ENCODE assay signal across 13 cellular contexts in the genomic region with DNA sequence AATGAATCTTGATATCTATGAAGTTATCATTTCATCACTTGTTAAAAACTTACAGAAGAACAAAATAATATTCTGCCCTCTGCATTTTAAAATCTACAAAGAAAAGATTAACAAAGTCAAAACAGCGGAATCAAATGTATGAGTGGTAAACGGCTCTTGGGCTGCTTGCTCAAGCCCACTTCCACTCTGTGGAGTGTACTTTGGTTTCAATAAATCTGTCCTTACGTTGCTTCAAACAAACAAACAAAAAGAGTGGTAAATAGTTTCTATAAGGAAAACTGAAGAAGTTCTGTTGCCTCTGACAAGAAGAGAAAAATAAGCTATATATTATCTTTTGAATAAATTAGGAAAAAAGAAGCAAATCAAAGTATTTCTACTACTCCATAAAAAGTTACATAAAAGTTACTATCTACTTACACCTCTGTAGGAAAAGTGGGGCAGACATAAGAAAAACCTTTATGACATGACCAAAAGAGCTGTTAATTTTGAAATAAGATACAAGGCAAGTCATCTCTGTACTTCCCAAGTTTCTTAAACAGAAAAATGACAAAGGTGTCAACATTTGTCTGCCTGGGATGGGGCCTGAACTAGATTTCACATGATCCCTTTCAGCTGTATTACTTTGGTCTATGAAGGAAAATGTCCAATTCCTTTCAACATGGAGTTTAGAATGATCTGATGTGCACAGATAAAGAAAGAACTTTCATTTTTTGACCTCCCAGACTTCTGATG.
"Had no signal": no experiment of that assay in that cellular context is flagged by ENCODE, and none has a peak within 500 bp of the region (broad histone marks: within the 10 kb centered on the region; RNA-seq: fewer than 3 reads in every experiment).

No MANE protein-coding gene starts in this region.

- H3K4me1 Mint-ChIP-seq: activated B cell treated with CpG ODN at 0.5 μM for 24 hours, neural crest cell had no signal

- ATAC-seq: right cardiac atrium had no signal

- DNase-seq: activated B cell treated with CpG ODN at 0.5 μM for 24 hours; activated CD4-positive, alpha-beta T cell treated with anti-CD3 and anti-CD28 coated beads, Interleukin-2, amount 10 ng/mL, durations not matched to agents 7 days and 5 days; activated T-cell treated with anti-CD3 and anti-CD28 coated beads, Interleukin-2, amount 50 U/mL, for 48 hours; effector CD8-positive, alpha-beta T cell; esophagus squamous epithelium; immature natural killer cell; kidney glomerular epithelial cell; left ventricle myocardium inferior; right cardiac atrium; transverse colon had no signal

- H3K4me3 Mint-ChIP-seq: activated B cell treated with CpG ODN at 0.5 μM for 24 hours; activated CD4-positive, alpha-beta T cell treated with anti-CD3 and anti-CD28 coated beads, Interleukin-2, amount 10 ng/mL, durations not matched to agents 7 days and 5 days; immature natural killer cell; neural crest cell; stimulated activated naive CD8-positive, alpha-beta T cell treated with anti-CD3 and anti-CD28 coated beads, Interleukin-15, Interleukin-2, amounts not matched to agents 100 ng/mL and 50 ng/mL, for 24 hours; T-helper 2 cell treated with Interferon-gamma antibody and Interleukin-4, amounts not matched to agents 5 μg/mL and 100 μg/mL, for 36 hours had no signal

- H3K27ac Mint-ChIP-seq: activated B cell treated with CpG ODN at 0.5 μM for 24 hours; activated CD4-positive, alpha-beta T cell treated with anti-CD3 and anti-CD28 coated beads, Interleukin-2, amount 10 ng/mL, durations not matched to agents 7 days and 5 days; stimulated activated naive CD8-positive, alpha-beta T cell treated with anti-CD3 and anti-CD28 coated beads, Interleukin-15, Interleukin-2, amounts not matched to agents 100 ng/mL and 50 ng/mL, for 24 hours; T-helper 2 cell treated with Interferon-gamma antibody and Interleukin-4, amounts not matched to agents 5 μg/mL and 100 μg/mL, for 36 hours had no signal

- H3K9me3 Mint-ChIP-seq: immature natural killer cell had no signal

- H3K27me3 Mint-ChIP-seq: activated B cell treated with CpG ODN at 0.5 μM for 24 hours; activated CD4-positive, alpha-beta T cell treated with anti-CD3 and anti-CD28 coated beads, Interleukin-2, amount 10 ng/mL, durations not matched to agents 7 days and 5 days; stimulated activated naive CD8-positive, alpha-beta T cell treated with anti-CD3 and anti-CD28 coated beads, Interleukin-15, Interleukin-2, amounts not matched to agents 100 ng/mL and 50 ng/mL, for 24 hours had no signal
